In the genomic region with DNA sequence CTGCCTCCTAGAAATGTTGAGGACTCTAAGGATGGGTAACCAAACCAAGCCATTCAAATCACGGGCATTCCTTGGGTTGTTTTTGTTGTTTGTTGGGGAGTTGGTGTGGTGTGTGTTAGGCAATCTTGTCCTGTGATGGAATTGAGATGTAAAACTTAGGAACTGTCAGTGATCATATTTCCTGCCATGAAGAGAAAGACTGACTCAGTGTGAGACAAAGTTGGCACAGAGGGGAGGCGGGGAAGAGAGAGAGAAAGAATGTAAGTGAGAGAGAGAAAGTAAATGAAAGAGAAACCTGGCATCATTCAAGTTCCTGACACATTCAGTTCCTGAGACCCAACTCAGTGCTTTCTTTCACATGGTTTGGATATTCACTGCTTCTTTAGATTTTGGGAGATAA, we compare ENCODE assay signal across 14 cellular contexts. TPM values are rescaled to one million over a fixed set of nuclear protein-coding genes. Genes with fewer than 3 reads are reported as not detected.
DNase-seq lines count a peak whose midpoint lies in the region; ATAC-seq lines count a peak whose summit lies in the region.
"Had no signal": no experiment of that assay in that cellular context is flagged by ENCODE, and none has a peak within 500 bp of the region (broad histone marks: within the 10 kb centered on the region; RNA-seq: fewer than 3 reads in every experiment).

No MANE protein-coding gene starts in this region.

- H3K27ac ChIP-seq in mesodermal cell (ENCODE audit: low read depth, low read length, severe bottlenecking) = peak overlapping the region; percentile 83
- H3K27ac ChIP-seq: heart left ventricle, SK-N-MC had no signal

- no peaks in the 10 kb centered on the region for H3K9me3 ChIP-seq in mesodermal cell (ENCODE audit: control insufficient read depth, low read length)
- H3K9me3 ChIP-seq: heart left ventricle had no signal

- peak; percentile 75 for ATAC-seq in GM18498 (IDR thresholded peaks at IDR 0.05; ENCODE audit: unreplicated experiment)
- ATAC-seq in HG03442 (IDR thresholded peaks at IDR 0.05; ENCODE audit: unreplicated experiment) = peak; percentile 49
- no peak for ATAC-seq in HG03097 (IDR thresholded peaks at IDR 0.05; ENCODE audit: low FRiP score, unreplicated experiment)
- ATAC-seq: heart left ventricle had no signal

- peaks cover 20% of the 10 kb centered on the region for H3K4me1 ChIP-seq in mesodermal cell (ENCODE audit: control insufficient read depth, insufficient read depth, low read length, poor library complexity, severe bottlenecking)
- H3K4me1 ChIP-seq: heart left ventricle had no signal

- H3K36me3 ChIP-seq in mesodermal cell (ENCODE audit: control insufficient read depth, insufficient read depth, low read length) = no peaks in the 10 kb centered on the region
- H3K36me3 ChIP-seq: heart left ventricle had no signal

- 57 to 60% methylated on average over 1 of the region's 2 CpGs for WGBS in mesodermal cell (ENCODE audit: insufficient coverage in 2 of 2), 2 experiments

- H3K4me3 ChIP-seq in mesodermal cell (ENCODE audit: extremely low read depth, insufficient read depth, low read length, poor library complexity, severe bottlenecking) = no peak overlapping the region
- H3K4me3 ChIP-seq: heart left ventricle, SK-N-MC had no signal

- DNase-seq in astrocyte of the hippocampus (ENCODE audit: low read depth, low spot score) = peak; percentile 40
- no peak for DNase-seq in NCI-H2171 (lab: John Stamatoyannopoulos, UW)
- DNase-seq in DMS153 treated with DMSO at 0.1 percent for 48 hours (lab: John Stamatoyannopoulos, UW; ENCODE audit: unreplicated experiment) = no peak
- DNase-seq in NAMALWA (ENCODE audit: low spot score) = no peak
- DNase-seq: activated CD4-positive, alpha-beta T cell treated with anti-CD3 and anti-CD28 coated beads, Interleukin-2, amount 50 U/mL, for 1 hour; Calu3; heart left ventricle; NCI-H446; substantia nigra had no signal

RNA-seq across cellular contexts. Expression of a gene that starts 21.6 kb away (rescaled TPM):
- polyA plus RNA-seq in mesodermal cell (2013, experiment 1 of 2) = 10.2 TPM
- polyA plus RNA-seq in mesodermal cell (2013, experiment 2 of 2) = 11.7 TPM
